In genomic region chr1:25064465-25065238, GRCh38 we compare ENCODE assay signal across 13 cellular contexts.
DNase-seq lines count a peak whose midpoint lies in the region; ATAC-seq and TF ChIP-seq lines count a peak whose summit lies in the region.
"Had no signal": no experiment of that assay in that cellular context is flagged by ENCODE, and none has a peak within 500 bp of the region (broad histone marks: within the 10 kb centered on the region; RNA-seq: fewer than 3 reads in every experiment).

No MANE protein-coding gene starts in this region.

- peak; percentile 17 for DNase-seq in activated T-cell treated with anti-CD3 and anti-CD28 coated beads for 24 hours (ENCODE audit: low read depth)
- no peak for DNase-seq in activated T-cell treated with anti-CD3 and anti-CD28 coated beads for 4 hours
- DNase-seq in T-helper 2 cell treated with Interferon-gamma antibody and Interleukin-4, amounts not matched to agents 5 μg/mL and 100 μg/mL, for 36 hours (ENCODE audit: low spot score) = peak; percentile 27
- DNase-seq in stimulated activated CD8-positive, alpha-beta memory T cell treated with anti-CD3 and anti-CD28 coated beads, Interleukin-7, amount 100 ng/mL, for 4 hours (ENCODE audit: low read depth in 2 of 2) = peak; percentile 29 to 39
- no peak for DNase-seq in RWPE1 (ENCODE audit: low spot score)
- DNase-seq in progenitor cell of endocrine pancreas (ENCODE audit: low spot score, unreplicated experiment) = no peak
- DNase-seq: left ventricle myocardium superior, T-helper 9 cell had no signal

- peaks cover 13% of the 10 kb centered on the region for H3K4me1 Mint-ChIP-seq in T-helper 2 cell treated with Interferon-gamma antibody and Interleukin-4, amounts not matched to agents 5 μg/mL and 100 μg/mL, for 36 hours (ENCODE audit: low read depth)
- H3K4me1 Mint-ChIP-seq in dendritic cell treated with granulocyte-macrophage colony-stimulating factor and Interleukin-4, amounts not matched to agents 40 ng/mL and 50 ng/mL, for 4 days (ENCODE audit: low read depth) = peaks cover 15% of the 10 kb centered on the region
- H3K4me1 Mint-ChIP-seq in progenitor cell of endocrine pancreas (ENCODE audit: low read depth) = peaks cover 4% of the 10 kb centered on the region

- intact Hi-C loops in dendritic cell treated with granulocyte-macrophage colony-stimulating factor and Interleukin-4, amounts not matched to agents 40 ng/mL and 50 ng/mL, for 4 days (cut with micrococcal nuclease) = no loop called here

- H3K27ac Mint-ChIP-seq in T-helper 2 cell treated with Interferon-gamma antibody and Interleukin-4, amounts not matched to agents 5 μg/mL and 100 μg/mL, for 36 hours = no peak overlapping the region
- peak overlapping the region; percentile 45 for H3K27ac Mint-ChIP-seq in dendritic cell treated with granulocyte-macrophage colony-stimulating factor and Interleukin-4, amounts not matched to agents 40 ng/mL and 50 ng/mL, for 4 days
- no peak overlapping the region for H3K27ac Mint-ChIP-seq in progenitor cell of endocrine pancreas
- H3K27ac Mint-ChIP-seq: activated T-helper 2 cell treated with anti-CD3 and anti-CD28 coated beads, Interferon-gamma antibody, Interleukin-2, Interleukin-4, amounts not matched to agents 10 μg/mL and 5 μg/mL and 100 μg/mL, durations not matched to agents 14 hours and 24 hours and 36 hours had no signal

- CTCF ChIA-PET in RWPE1 (lab: Yijun Ruan, JAX) = no interaction called here

- POLR2A ChIA-PET in RWPE1 (lab: Yijun Ruan, JAX; ENCODE audit: low non-redundant PET) = no interaction called here

- no peaks in the 10 kb centered on the region for H3K36me3 Mint-ChIP-seq in T-helper 2 cell treated with Interferon-gamma antibody and Interleukin-4, amounts not matched to agents 5 μg/mL and 100 μg/mL, for 36 hours (ENCODE audit: low read depth)
- no peaks in the 10 kb centered on the region for H3K36me3 Mint-ChIP-seq in dendritic cell treated with granulocyte-macrophage colony-stimulating factor and Interleukin-4, amounts not matched to agents 40 ng/mL and 50 ng/mL, for 4 days (ENCODE audit: low read depth)
- H3K36me3 Mint-ChIP-seq in progenitor cell of endocrine pancreas (ENCODE audit: insufficient read depth) = no peaks in the 10 kb centered on the region

- peaks cover 10% of the 10 kb centered on the region for H3K27me3 Mint-ChIP-seq in T-helper 2 cell treated with Interferon-gamma antibody and Interleukin-4, amounts not matched to agents 5 μg/mL and 100 μg/mL, for 36 hours (ENCODE audit: low read depth)
- H3K27me3 Mint-ChIP-seq in dendritic cell treated with granulocyte-macrophage colony-stimulating factor and Interleukin-4, amounts not matched to agents 40 ng/mL and 50 ng/mL, for 4 days = peaks cover 8% of the 10 kb centered on the region
- H3K27me3 Mint-ChIP-seq in progenitor cell of endocrine pancreas = peaks cover 12% of the 10 kb centered on the region

- TF ChIP-seq CTCF in RWPE1 (conservative IDR thresholded peaks at IDR 0.05; ENCODE audit: low read depth) (no peak), progenitor cell of endocrine pancreas (IDR thresholded peaks at IDR 0.05; ENCODE audit: unreplicated experiment) (no peak)

- H3K9me3 Mint-ChIP-seq in T-helper 2 cell treated with Interferon-gamma antibody and Interleukin-4, amounts not matched to agents 5 μg/mL and 100 μg/mL, for 36 hours = no peaks in the 10 kb centered on the region
- H3K9me3 Mint-ChIP-seq in dendritic cell treated with granulocyte-macrophage colony-stimulating factor and Interleukin-4, amounts not matched to agents 40 ng/mL and 50 ng/mL, for 4 days = no peaks in the 10 kb centered on the region
- no peaks in the 10 kb centered on the region for H3K9me3 Mint-ChIP-seq in progenitor cell of endocrine pancreas (ENCODE audit: low read depth)
- H3K9me3 Mint-ChIP-seq: activated T-helper 2 cell treated with anti-CD3 and anti-CD28 coated beads, Interferon-gamma antibody, Interleukin-2, Interleukin-4, amounts not matched to agents 10 μg/mL and 5 μg/mL and 100 μg/mL, durations not matched to agents 14 hours and 24 hours and 36 hours had no signal

- H3K4me3 Mint-ChIP-seq in T-helper 2 cell treated with Interferon-gamma antibody and Interleukin-4, amounts not matched to agents 5 μg/mL and 100 μg/mL, for 36 hours = no peak overlapping the region
- H3K4me3 Mint-ChIP-seq in dendritic cell treated with granulocyte-macrophage colony-stimulating factor and Interleukin-4, amounts not matched to agents 40 ng/mL and 50 ng/mL, for 4 days = no peak overlapping the region
- no peak overlapping the region for H3K4me3 Mint-ChIP-seq in progenitor cell of endocrine pancreas (ENCODE audit: low read depth)

- no peak for ATAC-seq in HG03432 (IDR thresholded peaks at IDR 0.05; ENCODE audit: unreplicated experiment)
- ATAC-seq: left ventricle myocardium superior, Panc1 had no signal

- H3K27ac ChIP-seq in RWPE1 = no peak overlapping the region
- H3K27ac ChIP-seq: cardiac muscle cell had no signal

Comparison
In these comparisons a context has a peak if more than half of its experiments do, and no peak if none do; other contexts are left out.
1. DNase-seq: peak in activated T-cell treated with anti-CD3 and anti-CD28 coated beads for 24 hours (single experiment), T-helper 2 cell treated with Interferon-gamma antibody and Interleukin-4, amounts not matched to agents 5 μg/mL and 100 μg/mL, for 36 hours (single experiment) and stimulated activated CD8-positive, alpha-beta memory T cell treated with anti-CD3 and anti-CD28 coated beads, Interleukin-7, amount 100 ng/mL, for 4 hours (2 of 2); none in activated T-cell treated with anti-CD3 and anti-CD28 coated beads for 4 hours (single experiment), RWPE1 (single experiment) and progenitor cell of endocrine pancreas (single experiment).